8 cellular contexts compared by ENCODE assay signal in the genomic region with DNA sequence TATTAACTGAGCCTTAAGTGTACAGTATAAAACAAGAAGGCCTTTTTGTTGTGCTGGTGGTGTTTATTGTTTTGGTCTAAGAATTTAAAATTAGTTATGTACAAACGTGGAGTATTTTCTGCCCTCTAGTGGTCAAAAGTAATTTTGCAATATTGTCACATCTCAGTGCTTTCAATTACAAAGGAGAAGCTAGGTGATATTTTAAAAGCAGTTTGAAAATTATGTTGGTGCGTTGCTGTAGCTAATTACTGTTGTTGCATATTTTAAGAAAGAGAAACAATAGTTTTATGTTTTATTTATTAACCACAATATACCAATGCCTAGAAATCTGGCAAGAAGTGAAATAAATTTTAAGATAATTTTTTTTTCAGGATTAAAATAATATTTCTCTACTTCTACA. TPM values are rescaled to one million over a fixed set of nuclear protein-coding genes. Genes with fewer than 3 reads are reported as not detected.
DNase-seq lines count a peak whose midpoint lies in the region; ATAC-seq, FAIRE-seq and TF ChIP-seq lines count a peak whose summit lies in the region.

No MANE protein-coding gene starts in this region.

- FAIRE-seq in RCC 7860 (lab: Jason Lieb, UNC): peak; percentile 86

- ATAC-seq in stimulated activated memory B cell treated with anti-CD40 and anti-IgM and Interleukin-4, amounts not matched to agents 10 μg/mL and 1 μg/mL and 100 μg/mL, for 72 hours: no peak

- no peaks in the 10 kb centered on the region for H3K9me2 ChIP-seq in Karpas-422 (replicated peaks; ENCODE audit: insufficient read depth, low read length)

- DNase-seq in EH (ENCODE audit: low read depth) (peak; percentile 41), Karpas-422 (peak; percentile 85), RCC 7860 (ENCODE audit: low spot score) (peak; percentile 26), esophagus muscularis mucosa (ENCODE audit: extremely low spot score) (no peak), ovary (no peak)
- DNase-seq in activated T-cell treated with anti-CD3 and anti-CD28 coated beads, Interleukin-2, amount 50 U/mL, for 24 hours: no peak
- no peak for DNase-seq in activated naive CD4-positive, alpha-beta T cell treated with Interleukin-2 at 50 U/mL for 16 hours

- no peaks in the 10 kb centered on the region for H3K36me3 Mint-ChIP-seq in activated T-cell treated with anti-CD3 and anti-CD28 coated beads, Interleukin-2, amount 50 U/mL, for 24 hours (ENCODE audit: low read depth)
- H3K36me3 Mint-ChIP-seq in stimulated activated memory B cell treated with anti-CD40 and anti-IgM and Interleukin-4, amounts not matched to agents 10 μg/mL and 1 μg/mL and 100 μg/mL, for 72 hours: no peaks in the 10 kb centered on the region

- H3K4me2 ChIP-seq in Karpas-422 (ENCODE audit: low read depth, low read length, poor library complexity, severe bottlenecking): no peak overlapping the region

- no peaks in the 10 kb centered on the region for H4K20me1 ChIP-seq in Karpas-422 (ENCODE audit: insufficient read depth, low read depth, low read length)

- no peaks in the 10 kb centered on the region for H3K79me2 ChIP-seq in Karpas-422 (ENCODE audit: low read length)

- TF ChIP-seq EP300 in esophagus muscularis mucosa (IDR thresholded peaks at IDR 0.05) (no peak), ovary (IDR thresholded peaks at IDR 0.05) (no peak)

- no peaks in the 10 kb centered on the region for H3K9me3 Mint-ChIP-seq in activated T-cell treated with anti-CD3 and anti-CD28 coated beads, Interleukin-2, amount 50 U/mL, for 24 hours
- H3K9me3 Mint-ChIP-seq in stimulated activated memory B cell treated with anti-CD40 and anti-IgM and Interleukin-4, amounts not matched to agents 10 μg/mL and 1 μg/mL and 100 μg/mL, for 72 hours: no peaks in the 10 kb centered on the region

- TF ChIP-seq CTCF in esophagus muscularis mucosa (IDR thresholded peaks at IDR 0.05): peak; percentile 55 to 83 (median 77)
- TF ChIP-seq CTCF in ovary (IDR thresholded peaks at IDR 0.05): peak; percentile 24 to 41 (median 25)

- intact Hi-C loops in esophagus muscularis mucosa (cut with DNase I): no loop called here
- intact Hi-C loops in ovary (cut with DNase I): no loop called here

- no peak overlapping the region for H3K27ac Mint-ChIP-seq in activated T-cell treated with anti-CD3 and anti-CD28 coated beads, Interleukin-2, amount 50 U/mL, for 24 hours
- H3K27ac Mint-ChIP-seq in stimulated activated memory B cell treated with anti-CD40 and anti-IgM and Interleukin-4, amounts not matched to agents 10 μg/mL and 1 μg/mL and 100 μg/mL, for 72 hours: no peak overlapping the region

- no peak overlapping the region for H3K27ac ChIP-seq in Karpas-422 (ENCODE audit: low read length)
- H3K27ac ChIP-seq in esophagus muscularis mucosa (replicated peaks in 1 of 4): no peak overlapping the region
- no peak overlapping the region for H3K27ac ChIP-seq in ovary

- H3K4me1 ChIP-seq in Karpas-422 (ENCODE audit: low read length) (no peaks in the 10 kb centered on the region), esophagus muscularis mucosa (no peaks in the 10 kb centered on the region), ovary (ENCODE audit: insufficient read depth) (no peaks in the 10 kb centered on the region)

- H3K27me3 ChIP-seq in Karpas-422 (ENCODE audit: low read length) (no peaks in the 10 kb centered on the region), esophagus muscularis mucosa (peaks cover 0 to 12% (median 0%) of the 10 kb centered on the region in 4 donors), ovary (no peaks in the 10 kb centered on the region)

- H3K9me3 ChIP-seq in Karpas-422 (ENCODE audit: low read length) (no peaks in the 10 kb centered on the region), esophagus muscularis mucosa (no peaks in the 10 kb centered on the region), ovary (no peaks in the 10 kb centered on the region)

- H3K4me3 ChIP-seq in Karpas-422 (ENCODE audit: low read length) (no peak overlapping the region), esophagus muscularis mucosa (no peak overlapping the region), ovary (no peak overlapping the region)

- no peak overlapping the region for H3K4me3 Mint-ChIP-seq in activated T-cell treated with anti-CD3 and anti-CD28 coated beads, Interleukin-2, amount 50 U/mL, for 24 hours
- no peak overlapping the region for H3K4me3 Mint-ChIP-seq in stimulated activated memory B cell treated with anti-CD40 and anti-IgM and Interleukin-4, amounts not matched to agents 10 μg/mL and 1 μg/mL and 100 μg/mL, for 72 hours

- H3K4me1 Mint-ChIP-seq in activated T-cell treated with anti-CD3 and anti-CD28 coated beads, Interleukin-2, amount 50 U/mL, for 24 hours (ENCODE audit: low read depth): no peaks in the 10 kb centered on the region
- no peaks in the 10 kb centered on the region for H3K4me1 Mint-ChIP-seq in stimulated activated memory B cell treated with anti-CD40 and anti-IgM and Interleukin-4, amounts not matched to agents 10 μg/mL and 1 μg/mL and 100 μg/mL, for 72 hours

- H3K36me3 ChIP-seq in Karpas-422 (ENCODE audit: insufficient read depth, low read length) (no peaks in the 10 kb centered on the region), esophagus muscularis mucosa (no peaks in the 10 kb centered on the region), ovary (no peaks in the 10 kb centered on the region)

- WGBS in esophagus muscularis mucosa: 4% methylated on average over 2 of the region's 2 CpGs
- 1 to 2% (median 2%) methylated on average over 2 of the region's 2 CpGs for WGBS in ovary, 3 donors

- TF ChIP-seq POLR2A in esophagus muscularis mucosa (IDR thresholded peaks at IDR 0.05; ENCODE audit: low read depth) (no peak), ovary (IDR thresholded peaks at IDR 0.05) (no peak)

- no peak overlapping the region for H2AFZ ChIP-seq in Karpas-422 (ENCODE audit: low read length)

- H3K9ac ChIP-seq in Karpas-422 (ENCODE audit: low read length): no peak overlapping the region

- H3K27me3 Mint-ChIP-seq in activated T-cell treated with anti-CD3 and anti-CD28 coated beads, Interleukin-2, amount 50 U/mL, for 24 hours: peaks cover 42% of the 10 kb centered on the region
- peaks cover 19% of the 10 kb centered on the region for H3K27me3 Mint-ChIP-seq in stimulated activated memory B cell treated with anti-CD40 and anti-IgM and Interleukin-4, amounts not matched to agents 10 μg/mL and 1 μg/mL and 100 μg/mL, for 72 hours

RNA-seq across cellular contexts. Expression of gene NPVF, which starts 11.4 kb away (rescaled TPM):
- not detected in 2 replicates for total RNA-seq in Karpas-422 (2014; rRNA removed; shearing (Covaris generic); ENCODE audit: low replicate concordance)
- total RNA-seq in esophagus muscularis mucosa (not detected), ovary (not detected)
- polyA plus RNA-seq in ovary: not detected

Comparison
In these comparisons a context has a peak if more than half of its experiments do, and no peak if none do; other contexts are left out.
1. DNase-seq: peak in EH (single experiment), Karpas-422 (single experiment) and RCC 7860 (single experiment); none in esophagus muscularis mucosa (single experiment), ovary (0 of 5), activated T-cell treated with anti-CD3 and anti-CD28 coated beads, Interleukin-2, amount 50 U/mL, for 24 hours (single experiment) and activated naive CD4-positive, alpha-beta T cell treated with Interleukin-2 at 50 U/mL for 16 hours (single experiment).